ENCODE assay signal across 8 cellular contexts in genomic region chr9:133458643-133459312, GRCh38. TPM values are rescaled to one million over a fixed set of nuclear protein-coding genes. Genes with fewer than 3 reads are reported as not detected.
A peak's percentile ranks its signal among the peaks of the same experiment; 100 is the strongest.
DNase-seq lines count a peak whose midpoint lies in the region; ATAC-seq and TF ChIP-seq lines count a peak whose summit lies in the region.

No MANE protein-coding gene starts in this region.

- H3K4me1 ChIP-seq in NT2/D1 (ENCODE audit: insufficient read depth, insufficient read length) (peaks cover 24% of the 10 kb centered on the region), psoas muscle (peaks cover 17% of the 10 kb centered on the region)

- peaks cover 13 to 21% of the 10 kb centered on the region in 2 donors for H3K27me3 Mint-ChIP-seq in effector memory CD8-positive, alpha-beta T cell

- no peak for TF ChIP-seq CTCF in psoas muscle (IDR thresholded peaks at IDR 0.05)
- no peak for TF ChIP-seq CTCF in omental fat pad (IDR thresholded peaks at IDR 0.05)

- H3K4me3 ChIP-seq in NT2/D1 (ENCODE audit: insufficient read length, low read depth) (peak overlapping the region; percentile 16), psoas muscle (peak overlapping the region; percentile 93)

- H3K9ac ChIP-seq in NT2/D1 (ENCODE audit: insufficient read length, low read depth) = no peak overlapping the region

- peak overlapping the region; percentile 95 to 97 for H3K4me3 Mint-ChIP-seq in effector memory CD8-positive, alpha-beta T cell

- in situ Hi-C loops in G401 (cut with HindIII; ENCODE audit: low sequenced_read_pairs) = no loop called here

- intact Hi-C loops in psoas muscle (cut with DNase I) = loop anchor here in 1 of 2 donors (2.0 kb wide), 1 partner anchor 42 kb away; no protein-coding TSS in a partner anchor

- H3K27me3 ChIP-seq in NT2/D1 (ENCODE audit: insufficient read depth, insufficient read length) = no peaks in the 10 kb centered on the region
- no peaks in the 10 kb centered on the region for H3K27me3 ChIP-seq in psoas muscle (ENCODE audit: insufficient read depth in 3 of 3, low read length in 2 of 3)

- WGBS in psoas muscle, 3 donors = 40 to 67% (median 53%) methylated on average over 16 of the region's 16 CpGs

- peaks cover 9 to 13% of the 10 kb centered on the region in 2 donors for H3K4me1 Mint-ChIP-seq in effector memory CD8-positive, alpha-beta T cell (ENCODE audit: low read depth in 2 of 2)

- peaks cover 10% of the 10 kb centered on the region for H3K36me3 Mint-ChIP-seq in effector memory CD8-positive, alpha-beta T cell (ENCODE audit: insufficient read depth)

- peak; percentile 62 for DNase-seq in G401 (ENCODE audit: low spot score)
- no peak for DNase-seq in NT2/D1 (ENCODE audit: low read depth, low spot score)
- DNase-seq in effector memory CD8-positive, alpha-beta T cell = no peak
- no peak for DNase-seq in psoas muscle
- DNase-seq in stimulated activated CD4-positive, alpha-beta T cell treated with anti-CD3 and anti-CD28 coated beads, Interleukin-4, amount 100 ng/mL, for 1 hour = no peak
- no peak for DNase-seq in omental fat pad (ENCODE audit: low spot score)

- H3K9me3 ChIP-seq in NT2/D1 (ENCODE audit: insufficient read depth, low read length) (no peaks in the 10 kb centered on the region), psoas muscle (no peaks in the 10 kb centered on the region)

- peak overlapping the region; percentile 92 for H3K27ac ChIP-seq in psoas muscle

- H3K9me3 Mint-ChIP-seq in effector memory CD8-positive, alpha-beta T cell = no peaks in the 10 kb centered on the region

- peaks cover 15% of the 10 kb centered on the region for H3K36me3 ChIP-seq in NT2/D1 (ENCODE audit: insufficient read depth, insufficient read length, low read length)
- H3K36me3 ChIP-seq in psoas muscle (ENCODE audit: insufficient read depth in 1 of 2, low read depth in 1 of 2) = peaks cover 0 to 4% of the 10 kb centered on the region in 2 donors

- H3K27ac Mint-ChIP-seq in effector memory CD8-positive, alpha-beta T cell = peak overlapping the region in 1 of 2 donors; percentile 98

- ATAC-seq in effector memory CD8-positive, alpha-beta T cell (replicated peaks) = no peak
- ATAC-seq in psoas muscle = no peak
- no peak for ATAC-seq in GM21576 (IDR thresholded peaks at IDR 0.05; ENCODE audit: unreplicated experiment)
- no peak for ATAC-seq in GM19397 (IDR thresholded peaks at IDR 0.05; ENCODE audit: unreplicated experiment)
- ATAC-seq in omental fat pad (ENCODE audit: low FRiP score) = no peak

RNA-seq across cellular contexts. Expression of gene CACFD1, which starts 1.0 kb away (rescaled TPM):
- total RNA-seq in G401 (2014; rRNA removed; shearing (Covaris generic)) = 23.2 and 26.1 TPM in 2 replicates
- total RNA-seq in psoas muscle (1 to 10 TPM; 2.8 to 9.4 (median 7.2) TPM), omental fat pad (1 to 10 TPM; 2.7 to 6.9 (median 4.8) TPM)
- polyA plus RNA-seq in psoas muscle = 1 to 10 TPM; 4.4 to 7.4 (median 5.6) TPM

RNA-seq across cellular contexts. Expression of gene SLC2A6, which starts 20.1 kb away (rescaled TPM):
- 5.5 and 6.8 TPM in 2 replicates for total RNA-seq in G401 (2014; rRNA removed; shearing (Covaris generic))
- total RNA-seq in psoas muscle = 1 to 10 TPM; 1.2 to 2.7 (median 1.7) TPM
- polyA plus RNA-seq in psoas muscle = 1 to 10 TPM; 1.3 to 2.2 (median 1.8) TPM
- 1 to 10 TPM; 2.1 to 4.9 (median 4.1) TPM for total RNA-seq in omental fat pad

RNA-seq across cellular contexts. Expression of gene ADAMTS13, which starts 36.6 kb away (rescaled TPM):
- total RNA-seq in G401 (2014; rRNA removed; shearing (Covaris generic)) = 1.4 and 2.3 TPM in 2 replicates
- total RNA-seq in psoas muscle = 1 to 10 TPM; 2.0 to 6.7 (median 2.5) TPM
- 1 to 10 TPM in 2 of 3 donors, under 1 TPM in 1; 0.73 to 2.6 (median 1.8) TPM for polyA plus RNA-seq in psoas muscle
- total RNA-seq in omental fat pad = 1 to 10 TPM; 1.1 to 3.0 (median 1.2) TPM

RNA-seq across cellular contexts. Expression of gene REXO4, which starts 41.0 kb away (rescaled TPM):
- total RNA-seq in G401 (2014; rRNA removed; shearing (Covaris generic)) = 25.0 and 38.8 TPM in 2 replicates
- total RNA-seq in psoas muscle (10 to 100 TPM; 23.8 to 31.2 (median 28.6) TPM), omental fat pad (10 to 100 TPM; 11.5 to 18.1 (median 15.4) TPM)
- polyA plus RNA-seq in psoas muscle = 10 to 100 TPM; 31.7 to 75.2 (median 54.9) TPM
